ENCODE assay signal across 8 cellular contexts in the genomic region with DNA sequence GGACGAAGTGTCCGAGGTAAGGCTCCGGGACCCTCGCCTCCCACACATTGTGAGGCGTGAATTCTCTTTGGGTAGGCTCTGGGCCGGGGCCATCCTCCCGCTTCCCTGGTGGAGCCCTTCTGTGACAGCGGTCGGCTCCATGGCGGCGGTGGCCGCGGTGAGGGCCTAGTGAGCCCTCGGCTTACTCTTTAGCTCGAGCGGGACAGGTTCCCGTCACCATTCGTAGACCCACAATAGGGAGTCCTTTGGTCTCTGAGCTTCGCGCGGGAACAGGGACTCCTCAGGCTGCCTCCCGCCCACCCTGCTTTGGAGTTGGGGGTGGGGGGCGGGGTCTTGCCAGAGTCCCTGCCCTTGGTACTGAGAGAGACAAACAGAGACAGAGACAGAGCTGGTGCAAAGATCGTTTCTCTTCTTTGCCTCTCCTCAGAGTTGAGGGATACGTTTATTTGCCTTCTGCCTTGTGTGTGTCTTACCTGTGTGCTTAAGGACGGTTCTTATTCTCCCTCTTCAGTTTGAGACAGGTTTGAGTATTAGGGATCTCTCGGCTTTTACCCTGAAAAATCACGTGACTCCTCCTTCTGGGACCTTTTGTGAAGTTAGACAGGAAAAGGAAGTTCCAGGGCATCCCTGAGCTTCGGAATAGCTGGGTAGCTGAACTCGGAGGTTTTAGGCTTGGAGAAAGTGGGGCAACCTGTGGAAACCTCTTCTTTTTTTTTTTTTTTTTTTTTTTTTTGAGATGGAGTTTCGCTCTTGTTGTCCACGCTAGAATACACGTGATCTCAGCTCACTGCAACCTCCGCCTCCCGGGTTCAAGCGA. TPM values are rescaled to one million over a fixed set of nuclear protein-coding genes. Genes with fewer than 3 reads are reported as not detected.
DNase-seq lines count a peak whose midpoint lies in the region; ATAC-seq and TF ChIP-seq lines count a peak whose summit lies in the region.

No MANE protein-coding gene starts in this region.

- H3K9me3 ChIP-seq in thymus (ENCODE audit: control insufficient read depth): no peaks in the 10 kb centered on the region

- ATAC-seq in HG02938 (IDR thresholded peaks at IDR 0.05; ENCODE audit: unreplicated experiment) (peak; percentile 0), foreskin keratinocyte (no peak)

- peak overlapping the region; percentile 89 for H3K4me3 ChIP-seq in thymus (ENCODE audit: low read length)

- WGBS in thymus: 5% methylated on average over 36 of the region's 36 CpGs

- H3K27me3 ChIP-seq in foreskin keratinocyte (no peaks in the 10 kb centered on the region), thymus (ENCODE audit: control insufficient read depth, insufficient read depth) (no peaks in the 10 kb centered on the region)

- H3K4me1 ChIP-seq in foreskin keratinocyte (peaks cover 5% of the 10 kb centered on the region), thymus (ENCODE audit: control insufficient read depth, insufficient read depth, low read length) (peaks cover 15% of the 10 kb centered on the region)

- H3K36me3 ChIP-seq in thymus (ENCODE audit: control insufficient read depth, insufficient read depth): peaks cover 7% of the 10 kb centered on the region

- in situ Hi-C loops in Caki2 (cut with HindIII; ENCODE audit: low pct_unique_long_range_greater_than_20kb, low sequenced_read_pairs): no loop called here

- peak; percentile 67 for DNase-seq in Caki2 (ENCODE audit: low read depth)
- DNase-seq in RKO (ENCODE audit: low spot score): peak; percentile 75
- peak; percentile 27 for DNase-seq in activated T-helper 9 cell treated with anti-CD3 and anti-CD28 coated beads, Interleukin-2, amount 50 U/mL, for 16 hours (ENCODE audit: low read depth)
- DNase-seq in foreskin keratinocyte: peak; percentile 44 to 65
- DNase-seq in nucleus accumbens (lab: John Stamatoyannopoulos, UW): peak in 35 of 56 donors; percentile 1 to 51 (median 25)
- DNase-seq in NCI-H128 (lab: John Stamatoyannopoulos, UW; ENCODE audit: unreplicated experiment): no peak

- no peak for TF ChIP-seq CTCF in foreskin keratinocyte (conservative IDR thresholded peaks at IDR 0.05)

- H3K27ac ChIP-seq in foreskin keratinocyte: peak overlapping the region; percentile 18
- peak overlapping the region; percentile 97 for H3K27ac ChIP-seq in thymus (ENCODE audit: low read depth)

RNA-seq across cellular contexts. Expression of a gene that starts 0.8 kb away (rescaled TPM):
- 43.9 and 53.4 TPM in 2 replicates for total RNA-seq in Caki2 (2014; rRNA removed; shearing (Covaris generic); ENCODE audit: low replicate concordance)
- total RNA-seq in foreskin keratinocyte: 51.0 and 54.5 TPM in 2 replicates
- polyA plus RNA-seq in foreskin keratinocyte: 19.2 and 21.4 TPM in 2 replicates
- polyA plus RNA-seq in thymus: 60.1 TPM

RNA-seq across cellular contexts. Expression of a gene that starts 42.5 kb away (rescaled TPM):
- not detected in 2 replicates for total RNA-seq in Caki2 (2014; rRNA removed; shearing (Covaris generic); ENCODE audit: low replicate concordance)
- 0.04 TPM in 1 of 2 replicates, not detected in the other for total RNA-seq in foreskin keratinocyte
- polyA plus RNA-seq in foreskin keratinocyte: 0.08 TPM in 1 of 2 replicates, not detected in the other
- 0.07 TPM for polyA plus RNA-seq in thymus

RNA-seq across cellular contexts. Expression of a gene that starts 56.1 kb away (rescaled TPM):
- total RNA-seq in Caki2 (2014; rRNA removed; shearing (Covaris generic); ENCODE audit: low replicate concordance): 1.8 and 5.8 TPM in 2 replicates
- 12.1 and 15.0 TPM in 2 replicates for total RNA-seq in foreskin keratinocyte
- 8.4 and 10.2 TPM in 2 replicates for polyA plus RNA-seq in foreskin keratinocyte
- polyA plus RNA-seq in thymus: 4.2 TPM
